Comparison of ENCODE assay signal across 12 cellular contexts in the genomic region with DNA sequence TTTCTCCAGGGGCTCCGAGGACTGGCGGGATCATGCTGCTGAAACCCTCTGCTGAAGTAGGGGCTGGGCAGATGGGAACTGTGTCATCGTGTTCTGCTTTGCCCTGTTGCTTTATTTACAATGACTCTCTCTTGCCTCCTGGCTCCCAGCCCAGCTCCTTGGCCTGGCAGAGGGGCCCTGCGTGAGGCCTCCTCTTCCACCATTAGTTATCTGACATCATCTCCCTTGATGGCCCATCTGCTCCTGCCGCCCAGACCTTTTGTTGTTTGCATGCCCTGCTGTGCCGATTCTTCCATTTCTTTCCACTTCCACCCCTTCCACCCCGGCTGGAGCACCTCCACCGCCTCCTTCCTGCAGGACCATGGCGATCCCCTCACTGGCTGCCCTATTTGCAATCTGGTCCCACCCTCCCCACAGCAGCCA.
DNase-seq lines count a peak whose midpoint lies in the region; ATAC-seq, FAIRE-seq and TF ChIP-seq lines count a peak whose summit lies in the region.
"Had no signal": no experiment of that assay in that cellular context is flagged by ENCODE, and none has a peak within 500 bp of the region (broad histone marks: within the 10 kb centered on the region; RNA-seq: fewer than 3 reads in every experiment).

No MANE protein-coding gene starts in this region.

- no peaks in the 10 kb centered on the region for H3K4me1 ChIP-seq in A673 (ENCODE audit: insufficient read depth, low read length, poor library complexity, severe bottlenecking)
- H3K4me1 ChIP-seq: vagina had no signal

- peak; percentile 64 for DNase-seq in A673 (ENCODE audit: low spot score)
- peak; percentile 74 for DNase-seq in NCI-H128 (lab: John Stamatoyannopoulos, UW; ENCODE audit: unreplicated experiment)
- peak; percentile 81 for DNase-seq in NCI-H82 treated with DMSO at 0.1 percent for 48 hours (lab: John Stamatoyannopoulos, UW; ENCODE audit: unreplicated experiment)
- DNase-seq in left ventricle myocardium superior, result peak; percentile 77
- no peak for DNase-seq in activated CD4-positive, alpha-beta T cell treated with anti-CD3 and anti-CD28 coated beads for 4 hours
- no peak for DNase-seq in activated CD4-positive, alpha-beta T cell treated with anti-CD3 and anti-CD28 coated beads for 36 hours
- no peak for DNase-seq in urothelium cell line (ENCODE audit: low spot score)
- DNase-seq: mucosa of descending colon had no signal

- H3K9me3 Mint-ChIP-seq in activated CD4-positive, alpha-beta T cell treated with anti-CD3 and anti-CD28 coated beads for 36 hours (ENCODE audit: low read depth), result no peaks in the 10 kb centered on the region

- no TSS peak for BruUV-seq in A673 (replicated peaks; lab: Mats Ljungman, UMichigan)

- H3K9me3 ChIP-seq in A673 (ENCODE audit: low read depth, low read length, poor library complexity, severe bottlenecking), result no peaks in the 10 kb centered on the region
- H3K9me3 ChIP-seq: mucosa of descending colon, vagina had no signal

- no peak for TF ChIP-seq CTCF in A673 (conservative IDR thresholded peaks at IDR 0.05; ENCODE audit: low read depth, low read length)

- H3K27ac ChIP-seq in A673 (ENCODE audit: low read depth, low read length, poor library complexity, severe bottlenecking), result no peak overlapping the region
- H3K27ac ChIP-seq: HL-60, vagina had no signal

- CTCF ChIA-PET in A673 (lab: Charles Lee), result no interaction called here
- CTCF ChIA-PET in activated CD4-positive, alpha-beta T cell treated with anti-CD3 and anti-CD28 coated beads for 36 hours (lab: Charles Lee), result interaction anchor here (0.6 kb wide), 1 partner anchor 445 kb away, joined by 3 read pairs; no protein-coding TSS in a partner anchor

- POLR2A ChIA-PET in A673 (lab: Charles Lee; ENCODE audit: low non-redundant PET), result interaction anchor here (0.6 kb wide), 1 partner anchor 40 kb away, joined by 3 read pairs; no protein-coding TSS in a partner anchor
- POLR2A ChIA-PET in activated CD4-positive, alpha-beta T cell treated with anti-CD3 and anti-CD28 coated beads for 36 hours (lab: Charles Lee), result no interaction called here

- H3K27ac Mint-ChIP-seq in activated CD4-positive, alpha-beta T cell treated with anti-CD3 and anti-CD28 coated beads for 36 hours, result no peak overlapping the region

- ATAC-seq in left ventricle myocardium superior (peak; percentile 81), HG02884 (IDR thresholded peaks at IDR 0.05; ENCODE audit: unreplicated experiment) (no peak)
- ATAC-seq in activated CD4-positive, alpha-beta T cell treated with anti-CD3 and anti-CD28 coated beads for 36 hours, result no peak
- ATAC-seq: mucosa of descending colon had no signal

- no peaks in the 10 kb centered on the region for H3K36me3 Mint-ChIP-seq in activated CD4-positive, alpha-beta T cell treated with anti-CD3 and anti-CD28 coated beads for 36 hours (ENCODE audit: low read depth)

- intact Hi-C loops in A673 (cut with micrococcal nuclease; ENCODE audit: unreplicated experiment), result no loop called here
- intact Hi-C loops in left ventricle myocardium superior (cut with micrococcal nuclease), result no loop called here
- intact Hi-C loops in activated CD4-positive, alpha-beta T cell treated with anti-CD3 and anti-CD28 coated beads for 36 hours (cut with DNase I, micrococcal nuclease), result no loop called here

- peaks cover 12% of the 10 kb centered on the region for H3K27me3 ChIP-seq in A673 (replicated peaks; ENCODE audit: insufficient read depth, low read depth, low read length, poor library complexity)
- H3K27me3 ChIP-seq: vagina had no signal

- H3K4me3 Mint-ChIP-seq in activated CD4-positive, alpha-beta T cell treated with anti-CD3 and anti-CD28 coated beads for 36 hours, result no peak overlapping the region

- H3K36me3 ChIP-seq in A673 (ENCODE audit: insufficient read depth, low read length, poor library complexity, severe bottlenecking), result no peaks in the 10 kb centered on the region
- H3K36me3 ChIP-seq: vagina had no signal

- no peak overlapping the region for H3K4me3 ChIP-seq in A673 (ENCODE audit: low read depth, low read length, poor library complexity, severe bottlenecking)
- H3K4me3 ChIP-seq: mucosa of descending colon, vagina had no signal

- H3K27me3 Mint-ChIP-seq in activated CD4-positive, alpha-beta T cell treated with anti-CD3 and anti-CD28 coated beads for 36 hours, result peaks cover 11% of the 10 kb centered on the region

- H3K4me1 Mint-ChIP-seq in activated CD4-positive, alpha-beta T cell treated with anti-CD3 and anti-CD28 coated beads for 36 hours, result no peaks in the 10 kb centered on the region

- FAIRE-seq in urothelium cell line (lab: Jason Lieb, UNC), result no peak
- FAIRE-seq: astrocyte had no signal

Comparison
In these comparisons a context has a peak if more than half of its experiments do, and no peak if none do; other contexts are left out.
1. DNase-seq: peak in A673 (single experiment), NCI-H128 (single experiment), NCI-H82 treated with DMSO at 0.1 percent for 48 hours (single experiment) and left ventricle myocardium superior (single experiment); none in activated CD4-positive, alpha-beta T cell treated with anti-CD3 and anti-CD28 coated beads for 4 hours (0 of 2), activated CD4-positive, alpha-beta T cell treated with anti-CD3 and anti-CD28 coated beads for 36 hours (single experiment) and urothelium cell line (single experiment).